8 cellular contexts compared by ENCODE assay signal in the genomic region with DNA sequence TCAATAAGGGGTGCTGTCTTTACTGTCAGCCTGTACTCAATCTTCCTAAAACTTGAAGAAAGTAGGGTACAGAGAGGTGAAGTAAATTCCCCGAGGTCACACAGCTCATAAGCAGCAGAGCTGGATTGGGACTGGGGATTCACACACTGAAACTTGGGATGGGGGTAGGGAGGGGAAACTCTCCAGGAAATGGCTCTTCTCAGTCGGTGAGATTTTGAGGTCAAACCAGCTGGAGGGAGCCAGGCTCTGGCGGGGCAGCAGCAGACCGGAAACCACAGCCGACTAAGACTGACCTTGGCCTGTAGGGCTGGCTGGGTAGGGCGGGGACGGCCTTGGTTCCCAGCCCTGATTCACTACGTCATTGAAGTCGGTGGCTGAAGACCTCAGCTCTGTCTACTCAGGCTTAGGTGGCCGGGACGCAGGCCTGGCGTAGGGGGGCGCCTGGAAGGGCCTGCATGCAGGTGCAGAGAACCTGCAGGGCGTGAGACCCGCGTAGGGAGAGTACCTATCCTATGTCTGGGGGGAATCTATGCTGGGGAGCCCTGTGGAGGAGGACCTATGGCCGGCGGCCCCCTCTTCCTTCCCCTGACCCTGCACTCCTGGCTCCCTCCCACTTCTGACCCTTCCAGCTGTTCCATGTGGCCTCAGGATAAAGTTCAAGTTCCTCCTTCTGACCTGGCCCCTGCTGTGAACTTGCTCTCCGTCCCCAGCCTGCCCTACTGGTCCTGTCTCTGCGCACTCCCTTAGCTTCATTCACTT. TPM values are rescaled to one million over a fixed set of nuclear protein-coding genes. Genes with fewer than 3 reads are reported as not detected.
A peak's percentile ranks its signal among the peaks of the same experiment; 100 is the strongest.
DNase-seq lines count a peak whose midpoint lies in the region; ATAC-seq and TF ChIP-seq lines count a peak whose summit lies in the region.

No MANE protein-coding gene starts in this region.

- peaks cover 11 to 46% (median 13%) of the 10 kb centered on the region in 3 donors for H3K27me3 Mint-ChIP-seq in naive B cell

- no peaks in the 10 kb centered on the region for H3K27me3 ChIP-seq in esophagus squamous epithelium

- peaks cover 6 to 17% (median 14%) of the 10 kb centered on the region in 3 donors for H3K4me1 ChIP-seq in esophagus squamous epithelium

- 37 to 51% methylated on average over 4 to 12 of the region's 20 CpGs for WGBS in esophagus squamous epithelium, 2 donors

- H3K36me3 ChIP-seq in esophagus squamous epithelium: no peaks in the 10 kb centered on the region

- no peaks in the 10 kb centered on the region for H3K36me3 Mint-ChIP-seq in naive B cell

- ATAC-seq in GM18873 (IDR thresholded peaks at IDR 0.05; ENCODE audit: low FRiP score, unreplicated experiment): peak; percentile 67
- ATAC-seq in HG02981 (IDR thresholded peaks at IDR 0.05; ENCODE audit: unreplicated experiment): peak; percentile 83
- ATAC-seq in naive B cell (ENCODE audit: low read depth in 2 of 2): peak; percentile 46 to 63

- intact Hi-C loops in esophagus squamous epithelium (cut with DNase I): no loop called here

- peaks cover 10% of the 10 kb centered on the region in 3 donors for H3K4me1 Mint-ChIP-seq in naive B cell

- H3K9me3 ChIP-seq in esophagus squamous epithelium: no peaks in the 10 kb centered on the region

- H3K27ac ChIP-seq in esophagus squamous epithelium: peak overlapping the region in 3 of 4 donors; percentile 35 to 86 (median 68)

- DNase-seq in SKM-1 (lab: John Stamatoyannopoulos, UW; ENCODE audit: unreplicated experiment): peak; percentile 50
- DNase-seq in esophagus squamous epithelium (lab: John Stamatoyannopoulos, UW): no peak
- no peak for DNase-seq in naive B cell
- DNase-seq in effector CD4-positive, alpha-beta T cell: no peak
- no peak for DNase-seq in NCI-H1930 (lab: John Stamatoyannopoulos, UW)
- no peak for DNase-seq in DMS79 (lab: John Stamatoyannopoulos, UW)

- peak overlapping the region in 1 of 6 donors; percentile 39 for H3K27ac Mint-ChIP-seq in naive B cell

- H3K4me3 Mint-ChIP-seq in naive B cell: no peak overlapping the region

- H3K4me3 ChIP-seq in esophagus squamous epithelium: no peak overlapping the region

- TF ChIP-seq POLR2A in esophagus squamous epithelium (IDR thresholded peaks at IDR 0.05): no peak

- no peak for TF ChIP-seq CTCF in esophagus squamous epithelium (IDR thresholded peaks at IDR 0.05)

- H3K9me3 Mint-ChIP-seq in naive B cell: no peaks in the 10 kb centered on the region

RNA-seq across cellular contexts. Expression of gene SLC4A1, which starts 11.8 kb away (rescaled TPM):
- total RNA-seq in esophagus squamous epithelium: not detected
- under 1 TPM in 3 of 6 donors, not detected in 3; 0.07 to 0.20 (median 0.12) TPM for polyA plus RNA-seq in naive B cell (ENCODE audit: low read depth in 6 of 6)

RNA-seq across cellular contexts. Expression of gene RUNDC3A, which starts 28.6 kb away (rescaled TPM):
- total RNA-seq in esophagus squamous epithelium: 1 to 10 TPM in 2 of 4 donors, under 1 TPM in 2; 0.23 to 1.1 (median 0.81) TPM
- polyA plus RNA-seq in naive B cell (ENCODE audit: low read depth in 6 of 6): under 1 TPM in 2 of 6 donors, not detected in 4; 0.13 to 0.16 TPM

RNA-seq across cellular contexts. Expression of gene SLC25A39, which starts 44.9 kb away (rescaled TPM):
- 100 to 1,000 TPM in 2 of 4 donors, 10 to 100 TPM in 2; 93.2 to 148 (median 107) TPM for total RNA-seq in esophagus squamous epithelium
- 100 to 1,000 TPM in 3 of 6 donors, 10 to 100 TPM in 3; 87.3 to 143 (median 103) TPM for polyA plus RNA-seq in naive B cell (ENCODE audit: low read depth in 6 of 6)
